ENCODE assay signal across 18 cellular contexts in the genomic region with DNA sequence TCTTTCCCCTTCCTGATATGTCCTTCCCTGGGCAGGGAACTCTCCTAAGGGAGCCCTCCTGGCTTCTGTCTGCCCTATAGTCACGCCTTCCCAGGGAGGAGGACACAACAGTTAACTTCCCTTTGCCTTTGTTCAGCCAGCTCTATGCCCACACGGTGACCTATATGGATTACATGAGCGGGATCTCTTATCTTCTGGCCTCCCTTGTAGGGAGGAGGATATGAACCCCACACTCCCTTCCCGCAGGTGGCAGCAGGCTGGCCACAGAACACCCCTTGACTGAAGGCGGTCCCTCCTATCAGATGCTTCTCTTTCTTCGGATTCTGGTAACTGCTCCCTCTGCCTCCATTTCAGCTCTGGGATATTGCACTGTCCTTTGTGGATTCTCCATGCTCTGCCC.
DNase-seq lines count a peak whose midpoint lies in the region; ATAC-seq and TF ChIP-seq lines count a peak whose summit lies in the region.
"Had no signal": no experiment of that assay in that cellular context is flagged by ENCODE, and none has a peak within 500 bp of the region (broad histone marks: within the 10 kb centered on the region; RNA-seq: fewer than 3 reads in every experiment).

No MANE protein-coding gene starts in this region.

- no peaks in the 10 kb centered on the region for H3K9me3 ChIP-seq in WERI-Rb-1 (ENCODE audit: severe bottlenecking)
- H3K9me3 ChIP-seq: sigmoid colon had no signal

- no peak overlapping the region for H3K4me3 Mint-ChIP-seq in stimulated activated memory B cell treated with anti-CD40 and anti-IgM and Interleukin-4, amounts not matched to agents 10 μg/mL and 1 μg/mL and 100 μg/mL, for 72 hours
- H3K4me3 Mint-ChIP-seq: activated naive CD8-positive, alpha-beta T cell treated with anti-CD3 and anti-CD28 coated beads, Interleukin-2, amount 50 U/mL, for 24 hours; natural killer cell treated with Interleukin-12 subunit alpha and Interleukin-12 subunit beta and Interleukin-15 and Interleukin-18, amount 100 ng/mL, for 72 hours had no signal

- peaks cover 24% of the 10 kb centered on the region for H3K4me1 Mint-ChIP-seq in stimulated activated memory B cell treated with anti-CD40 and anti-IgM and Interleukin-4, amounts not matched to agents 10 μg/mL and 1 μg/mL and 100 μg/mL, for 72 hours

- H3K4me3 ChIP-seq in WERI-Rb-1 (ENCODE audit: low read depth, low read length) = no peak overlapping the region; the same call in 1 of the 2 replicates
- H3K4me3 ChIP-seq: sigmoid colon had no signal

- H3K36me3 ChIP-seq in WERI-Rb-1 = no peaks in the 10 kb centered on the region
- H3K36me3 ChIP-seq: sigmoid colon had no signal

- peaks cover 30% of the 10 kb centered on the region for H3K36me3 Mint-ChIP-seq in stimulated activated memory B cell treated with anti-CD40 and anti-IgM and Interleukin-4, amounts not matched to agents 10 μg/mL and 1 μg/mL and 100 μg/mL, for 72 hours
- H3K36me3 Mint-ChIP-seq: natural killer cell treated with Interleukin-12 subunit alpha and Interleukin-12 subunit beta and Interleukin-15 and Interleukin-18, amount 100 ng/mL, for 72 hours had no signal

- ATAC-seq in stimulated activated memory B cell treated with anti-CD40 and anti-IgM and Interleukin-4, amounts not matched to agents 10 μg/mL and 1 μg/mL and 100 μg/mL, for 72 hours = no peak
- no peak for ATAC-seq in HG02870 (IDR thresholded peaks at IDR 0.05; ENCODE audit: unreplicated experiment)
- ATAC-seq in HG02610 (IDR thresholded peaks at IDR 0.05; ENCODE audit: unreplicated experiment) = no peak
- no peak for ATAC-seq in HG03159 (IDR thresholded peaks at IDR 0.05; ENCODE audit: unreplicated experiment)
- ATAC-seq: activated naive CD8-positive, alpha-beta T cell treated with anti-CD3 and anti-CD28 coated beads, Interleukin-2, amount 50 U/mL, for 24 hours; natural killer cell treated with Interleukin-12 subunit alpha and Interleukin-12 subunit beta and Interleukin-15 and Interleukin-18, amount 100 ng/mL, for 72 hours; Right ventricle myocardium inferior had no signal

- H3K27me3 ChIP-seq in WERI-Rb-1 (ENCODE audit: insufficient read depth, low read depth, severe bottlenecking) = no peaks in the 10 kb centered on the region
- H3K27me3 ChIP-seq: sigmoid colon had no signal

- H3K9me3 Mint-ChIP-seq in stimulated activated memory B cell treated with anti-CD40 and anti-IgM and Interleukin-4, amounts not matched to agents 10 μg/mL and 1 μg/mL and 100 μg/mL, for 72 hours = no peaks in the 10 kb centered on the region
- H3K9me3 Mint-ChIP-seq: activated naive CD8-positive, alpha-beta T cell treated with anti-CD3 and anti-CD28 coated beads, Interleukin-2, amount 50 U/mL, for 24 hours; natural killer cell treated with Interleukin-12 subunit alpha and Interleukin-12 subunit beta and Interleukin-15 and Interleukin-18, amount 100 ng/mL, for 72 hours had no signal

- no peaks in the 10 kb centered on the region for H3K27me3 Mint-ChIP-seq in stimulated activated memory B cell treated with anti-CD40 and anti-IgM and Interleukin-4, amounts not matched to agents 10 μg/mL and 1 μg/mL and 100 μg/mL, for 72 hours
- H3K27me3 Mint-ChIP-seq: activated naive CD8-positive, alpha-beta T cell treated with anti-CD3 and anti-CD28 coated beads, Interleukin-2, amount 50 U/mL, for 24 hours had no signal

- peak overlapping the region; percentile 41 for H3K27ac Mint-ChIP-seq in stimulated activated memory B cell treated with anti-CD40 and anti-IgM and Interleukin-4, amounts not matched to agents 10 μg/mL and 1 μg/mL and 100 μg/mL, for 72 hours
- H3K27ac Mint-ChIP-seq: activated naive CD8-positive, alpha-beta T cell treated with anti-CD3 and anti-CD28 coated beads, Interleukin-2, amount 50 U/mL, for 24 hours; natural killer cell treated with Interleukin-12 subunit alpha and Interleukin-12 subunit beta and Interleukin-15 and Interleukin-18, amount 100 ng/mL, for 72 hours had no signal

- no peak for TF ChIP-seq CTCF in WERI-Rb-1 (IDR thresholded peaks at IDR 0.05; ENCODE audit: low read depth, low read length)

- peak; percentile 85 for DNase-seq in HT1080 (ENCODE audit: low read depth)
- peak; percentile 22 for DNase-seq in WERI-Rb-1
- peak; percentile 61 for DNase-seq in islet precursor cell
- no peak for DNase-seq in NCI-H510A treated with DMSO at 0.1 percent for 48 hours (lab: John Stamatoyannopoulos, UW)
- DNase-seq: activated CD8-positive, alpha-beta memory T cell treated with anti-CD3 and anti-CD28 coated beads, Interleukin-2, amount 50 U/mL, for 48 hours; activated naive CD8-positive, alpha-beta T cell treated with anti-CD3 and anti-CD28 coated beads, Interleukin-2, amount 50 U/mL, for 24 hours; foreskin melanocyte; GF-D8; KG1; NCI-H748 treated with DMSO at 0.1 percent for 48 hours; sigmoid colon had no signal

- peak overlapping the region; percentile 61 for H3K27ac ChIP-seq in WERI-Rb-1
- H3K27ac ChIP-seq: C4-2B, sigmoid colon had no signal
